32 cellular contexts compared by ENCODE assay signal in genomic region chr3:147447224-147447623, GRCh38. TPM values are rescaled to one million over a fixed set of nuclear protein-coding genes. Genes with fewer than 3 reads are reported as not detected.
"Had no signal": no experiment of that assay in that cellular context is flagged by ENCODE, and none has a peak within 500 bp of the region (broad histone marks: within the 10 kb centered on the region; RNA-seq: fewer than 3 reads in every experiment).

No MANE protein-coding gene starts in this region.

- H3K4me1 ChIP-seq: neural progenitor cell, prostate gland, right atrium auricular region, right lobe of liver, sigmoid colon, spleen, suprapubic skin, testis, tibial artery, transverse colon, upper lobe of right lung, uterus had no signal

- H3K27me3 ChIP-seq: neural progenitor cell, ovary, right atrium auricular region, right lobe of liver, sigmoid colon, testis, tibial artery, transverse colon, upper lobe of right lung, uterus had no signal

- DNase-seq: naive thymus-derived CD4-positive, alpha-beta T cell; natural killer cell; occipital lobe; ovary; retina; right lobe of liver; sigmoid colon; spleen; stimulated activated CD4-positive, alpha-beta T cell treated with anti-CD3 and anti-CD28 coated beads, Interleukin-12 subunit alpha, Interleukin-12 subunit beta, amount 100 ng/mL, for 4 hours; stimulated activated CD4-positive, alpha-beta T cell treated with anti-CD3 and anti-CD28 coated beads, Interleukin-1b, Interleukin-23, amount 100 ng/mL, for 48 hours; stimulated activated CD4-positive, alpha-beta T cell treated with anti-CD3 and anti-CD28 coated beads, Interleukin-4, amount 100 ng/mL, for 1 hour; stimulated activated CD4-positive, alpha-beta T cell treated with anti-CD3 and anti-CD28 coated beads, Interleukin-4, amount 100 ng/mL, for 4 hours; stimulated activated CD8-positive, alpha-beta memory T cell treated with anti-CD3 and anti-CD28 coated beads, Interleukin-4, amount 100 ng/mL, for 48 hours; stimulated activated naive CD4-positive, alpha-beta T cell; stimulated activated naive CD8-positive, alpha-beta T cell treated with anti-CD3 and anti-CD28 coated beads, Interleukin-15, amount 100 ng/mL, for 72 hours; stimulated activated naive CD8-positive, alpha-beta T cell treated with anti-CD3 and anti-CD28 coated beads, Interleukin-15, Interleukin-2, amounts not matched to agents 100 U/mL and 50 U/mL, for 24 hours; substantia nigra; testis; tibial artery; transverse colon; upper lobe of right lung; uterus had no signal

- H3K4me1 Mint-ChIP-seq: naive thymus-derived CD4-positive, alpha-beta T cell; natural killer cell; nephron; stimulated activated memory B cell treated with anti-CD40 and anti-IgM and Interleukin-4, amounts not matched to agents 10 μg/mL and 1 μg/mL and 100 μg/mL, for 72 hours; stimulated activated naive CD8-positive, alpha-beta T cell treated with anti-CD3 and anti-CD28 coated beads, Interleukin-15, amount 100 ng/mL, for 72 hours had no signal

- H3K27ac Mint-ChIP-seq: naive thymus-derived CD4-positive, alpha-beta T cell; natural killer cell; nephron; neural progenitor cell; stimulated activated memory B cell treated with anti-CD40 and anti-IgM and Interleukin-4, amounts not matched to agents 10 μg/mL and 1 μg/mL and 100 μg/mL, for 72 hours; stimulated activated naive CD8-positive, alpha-beta T cell treated with anti-CD3 and anti-CD28 coated beads, Interleukin-15, amount 100 ng/mL, for 72 hours; type B pancreatic cell had no signal

- H3K9me3 ChIP-seq: ovary, prostate gland, right atrium auricular region, suprapubic skin, testis, tibial artery, transverse colon, upper lobe of right lung, uterus had no signal

- H3K36me3 ChIP-seq: neural progenitor cell, ovary, prostate gland, right atrium auricular region, right lobe of liver, sigmoid colon, spleen, suprapubic skin, tibial artery, transverse colon, upper lobe of right lung, uterus had no signal

- H3K27ac ChIP-seq: neural progenitor cell, ovary, prostate gland, right atrium auricular region, right lobe of liver, sigmoid colon, spleen, suprapubic skin, testis, tibial artery, transverse colon, upper lobe of right lung, uterus had no signal

- H3K4me3 Mint-ChIP-seq: naive thymus-derived CD4-positive, alpha-beta T cell; natural killer cell; nephron; neural progenitor cell; stimulated activated memory B cell treated with anti-CD40 and anti-IgM and Interleukin-4, amounts not matched to agents 10 μg/mL and 1 μg/mL and 100 μg/mL, for 72 hours; stimulated activated naive CD8-positive, alpha-beta T cell treated with anti-CD3 and anti-CD28 coated beads, Interleukin-15, amount 100 ng/mL, for 72 hours; type B pancreatic cell had no signal

- H3K27me3 Mint-ChIP-seq: naive thymus-derived CD4-positive, alpha-beta T cell; stimulated activated memory B cell treated with anti-CD40 and anti-IgM and Interleukin-4, amounts not matched to agents 10 μg/mL and 1 μg/mL and 100 μg/mL, for 72 hours; stimulated activated naive CD8-positive, alpha-beta T cell treated with anti-CD3 and anti-CD28 coated beads, Interleukin-15, amount 100 ng/mL, for 72 hours had no signal

- H3K9me3 Mint-ChIP-seq: nephron; stimulated activated memory B cell treated with anti-CD40 and anti-IgM and Interleukin-4, amounts not matched to agents 10 μg/mL and 1 μg/mL and 100 μg/mL, for 72 hours; stimulated activated naive CD8-positive, alpha-beta T cell treated with anti-CD3 and anti-CD28 coated beads, Interleukin-15, amount 100 ng/mL, for 72 hours; type B pancreatic cell had no signal

- ATAC-seq: naive thymus-derived CD4-positive, alpha-beta T cell; natural killer cell; right lobe of liver; stimulated activated memory B cell treated with anti-CD40 and anti-IgM and Interleukin-4, amounts not matched to agents 10 μg/mL and 1 μg/mL and 100 μg/mL, for 72 hours; stimulated activated naive CD8-positive, alpha-beta T cell treated with anti-CD3 and anti-CD28 coated beads, Interleukin-15, amount 100 ng/mL, for 72 hours; stimulated activated naive CD8-positive, alpha-beta T cell treated with anti-CD3 and anti-CD28 coated beads, Interleukin-15, Interleukin-2, amounts not matched to agents 100 U/mL and 50 U/mL, for 24 hours; upper lobe of right lung had no signal

- H3K4me3 ChIP-seq: neural progenitor cell, ovary, prostate gland, right atrium auricular region, right lobe of liver, sigmoid colon, smooth muscle cell, spleen, suprapubic skin, testis, tibial artery, transverse colon, upper lobe of right lung, uterus had no signal

- H3K36me3 Mint-ChIP-seq: naive thymus-derived CD4-positive, alpha-beta T cell; natural killer cell; stimulated activated memory B cell treated with anti-CD40 and anti-IgM and Interleukin-4, amounts not matched to agents 10 μg/mL and 1 μg/mL and 100 μg/mL, for 72 hours; type B pancreatic cell had no signal

RNA-seq across cellular contexts. Expression of gene ZIC1, which starts 38.1 kb away (rescaled TPM):
- total RNA-seq: naive thymus-derived CD4-positive, alpha-beta T cell; natural killer cell; prostate gland; sigmoid colon; smooth muscle cell; spleen; transverse colon; upper lobe of right lung; urinary bladder; uterus had no signal
- polyA plus RNA-seq: naive thymus-derived CD4-positive, alpha-beta T cell; sigmoid colon; smooth muscle cell; spleen; urinary bladder had no signal

RNA-seq across cellular contexts. Expression of gene ZIC4, which starts 40.9 kb away (rescaled TPM):
- total RNA-seq: naive thymus-derived CD4-positive, alpha-beta T cell; natural killer cell; ovary; prostate gland; right atrium auricular region; sigmoid colon; smooth muscle cell; spleen; suprapubic skin; transverse colon; upper lobe of right lung; urinary bladder; uterus had no signal
- polyA plus RNA-seq: naive thymus-derived CD4-positive, alpha-beta T cell; ovary; sigmoid colon; smooth muscle cell; spleen; thymus; urinary bladder had no signal
